Comparison of ENCODE assay signal across 1 cellular context in the genomic region with DNA sequence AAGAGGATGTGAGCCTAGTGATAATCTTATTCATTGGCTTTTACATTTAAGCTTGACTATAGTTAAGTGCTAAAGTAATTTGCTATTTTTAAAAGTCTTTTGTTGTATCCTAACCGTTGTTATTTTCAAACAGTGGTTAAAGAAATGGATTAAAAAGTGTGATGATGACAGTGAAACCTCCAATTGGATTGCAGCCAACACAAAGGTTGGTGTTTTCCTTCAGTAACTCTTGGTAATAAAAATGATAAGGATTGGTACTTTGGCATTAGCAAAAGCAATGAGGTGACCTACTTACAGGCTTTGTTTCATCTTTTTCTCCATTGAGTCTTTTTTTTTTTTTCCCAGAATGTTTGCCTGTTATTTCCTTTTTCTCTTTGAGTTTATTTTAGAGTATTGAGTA.
TF ChIP-seq lines count a peak whose summit lies in the region.

No MANE protein-coding gene starts in this region.

TF ChIP-seq in GM23338, 12 proteins besides CTCF, POLR2A, EP300 and RAD21:
- TF ChIP-seq, protein P1, sequence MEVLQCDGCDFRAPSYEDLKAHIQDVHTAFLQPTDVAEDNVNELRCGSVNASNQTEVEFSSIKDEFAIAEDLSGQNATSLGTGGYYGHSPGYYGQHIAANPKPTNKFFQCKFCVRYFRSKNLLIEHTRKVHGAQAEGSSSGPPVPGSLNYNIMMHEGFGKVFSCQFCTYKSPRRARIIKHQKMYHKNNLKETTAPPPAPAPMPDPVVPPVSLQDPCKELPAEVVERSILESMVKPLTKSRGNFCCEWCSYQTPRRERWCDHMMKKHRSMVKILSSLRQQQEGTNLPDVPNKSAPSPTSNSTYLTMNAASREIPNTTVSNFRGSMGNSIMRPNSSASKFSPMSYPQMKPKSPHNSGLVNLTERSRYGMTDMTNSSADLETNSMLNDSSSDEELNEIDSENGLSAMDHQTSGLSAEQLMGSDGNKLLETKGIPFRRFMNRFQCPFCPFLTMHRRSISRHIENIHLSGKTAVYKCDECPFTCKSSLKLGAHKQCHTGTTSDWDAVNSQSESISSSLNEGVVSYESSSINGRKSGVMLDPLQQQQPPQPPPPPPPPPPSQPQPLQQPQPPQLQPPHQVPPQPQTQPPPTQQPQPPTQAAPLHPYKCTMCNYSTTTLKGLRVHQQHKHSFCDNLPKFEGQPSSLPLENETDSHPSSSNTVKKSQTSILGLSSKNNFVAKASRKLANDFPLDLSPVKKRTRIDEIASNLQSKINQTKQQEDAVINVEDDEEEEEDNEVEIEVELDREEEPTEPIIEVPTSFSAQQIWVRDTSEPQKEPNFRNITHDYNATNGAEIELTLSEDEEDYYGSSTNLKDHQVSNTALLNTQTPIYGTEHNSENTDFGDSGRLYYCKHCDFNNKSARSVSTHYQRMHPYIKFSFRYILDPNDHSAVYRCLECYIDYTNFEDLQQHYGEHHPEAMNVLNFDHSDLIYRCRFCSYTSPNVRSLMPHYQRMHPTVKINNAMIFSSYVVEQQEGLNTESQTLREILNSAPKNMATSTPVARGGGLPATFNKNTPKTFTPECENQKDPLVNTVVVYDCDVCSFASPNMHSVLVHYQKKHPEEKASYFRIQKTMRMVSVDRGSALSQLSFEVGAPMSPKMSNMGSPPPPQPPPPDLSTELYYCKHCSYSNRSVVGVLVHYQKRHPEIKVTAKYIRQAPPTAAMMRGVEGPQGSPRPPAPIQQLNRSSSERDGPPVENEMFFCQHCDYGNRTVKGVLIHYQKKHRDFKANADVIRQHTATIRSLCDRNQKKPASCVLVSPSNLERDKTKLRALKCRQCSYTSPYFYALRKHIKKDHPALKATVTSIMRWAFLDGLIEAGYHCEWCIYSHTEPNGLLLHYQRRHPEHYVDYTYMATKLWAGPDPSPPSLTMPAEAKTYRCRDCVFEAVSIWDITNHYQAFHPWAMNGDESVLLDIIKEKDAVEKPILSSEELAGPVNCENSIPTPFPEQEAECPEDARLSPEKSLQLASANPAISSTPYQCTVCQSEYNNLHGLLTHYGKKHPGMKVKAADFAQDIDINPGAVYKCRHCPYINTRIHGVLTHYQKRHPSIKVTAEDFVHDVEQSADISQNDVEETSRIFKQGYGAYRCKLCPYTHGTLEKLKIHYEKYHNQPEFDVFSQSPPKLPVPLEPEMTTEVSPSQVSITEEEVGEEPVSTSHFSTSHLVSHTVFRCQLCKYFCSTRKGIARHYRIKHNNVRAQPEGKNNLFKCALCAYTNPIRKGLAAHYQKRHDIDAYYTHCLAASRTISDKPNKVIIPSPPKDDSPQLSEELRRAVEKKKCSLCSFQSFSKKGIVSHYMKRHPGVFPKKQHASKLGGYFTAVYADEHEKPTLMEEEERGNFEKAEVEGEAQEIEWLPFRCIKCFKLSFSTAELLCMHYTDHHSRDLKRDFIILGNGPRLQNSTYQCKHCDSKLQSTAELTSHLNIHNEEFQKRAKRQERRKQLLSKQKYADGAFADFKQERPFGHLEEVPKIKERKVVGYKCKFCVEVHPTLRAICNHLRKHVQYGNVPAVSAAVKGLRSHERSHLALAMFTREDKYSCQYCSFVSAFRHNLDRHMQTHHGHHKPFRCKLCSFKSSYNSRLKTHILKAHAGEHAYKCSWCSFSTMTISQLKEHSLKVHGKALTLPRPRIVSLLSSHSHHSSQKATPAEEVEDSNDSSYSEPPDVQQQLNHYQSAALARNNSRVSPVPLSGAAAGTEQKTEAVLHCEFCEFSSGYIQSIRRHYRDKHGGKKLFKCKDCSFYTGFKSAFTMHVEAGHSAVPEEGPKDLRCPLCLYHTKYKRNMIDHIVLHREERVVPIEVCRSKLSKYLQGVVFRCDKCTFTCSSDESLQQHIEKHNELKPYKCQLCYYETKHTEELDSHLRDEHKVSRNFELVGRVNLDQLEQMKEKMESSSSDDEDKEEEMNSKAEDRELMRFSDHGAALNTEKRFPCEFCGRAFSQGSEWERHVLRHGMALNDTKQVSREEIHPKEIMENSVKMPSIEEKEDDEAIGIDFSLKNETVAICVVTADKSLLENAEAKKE (CRISPR knock-in tag; IDR thresholded peaks at IDR 0.05) = no peak
- TF ChIP-seq STAT1 (IDR thresholded peaks at IDR 0.05; ENCODE audit: unreplicated experiment) (no peak), CREB1 (CRISPR knock-in tag; IDR thresholded peaks at IDR 0.05; ENCODE audit: low read depth) (no peak), EZH2phosphoT487 (IDR thresholded peaks at IDR 0.05; ENCODE audit: unreplicated experiment) (no peak), NANOG (IDR thresholded peaks at IDR 0.05; ENCODE audit: borderline replicate concordance) (no peak), ZNF114 (CRISPR knock-in tag; IDR thresholded peaks at IDR 0.05) (no peak), ZNF331 (CRISPR knock-in tag; IDR thresholded peaks at IDR 0.05; ENCODE audit: low read depth) (no peak), POLR2AphosphoS5 (IDR thresholded peaks at IDR 0.05; ENCODE audit: low read depth) (no peak), EZH2 (IDR thresholded peaks at IDR 0.05; ENCODE audit: low read depth, unreplicated experiment) (no peak), JUNB (IDR thresholded peaks at IDR 0.05; ENCODE audit: unreplicated experiment) (no peak)
- TF ChIP-seq, protein P2, sequence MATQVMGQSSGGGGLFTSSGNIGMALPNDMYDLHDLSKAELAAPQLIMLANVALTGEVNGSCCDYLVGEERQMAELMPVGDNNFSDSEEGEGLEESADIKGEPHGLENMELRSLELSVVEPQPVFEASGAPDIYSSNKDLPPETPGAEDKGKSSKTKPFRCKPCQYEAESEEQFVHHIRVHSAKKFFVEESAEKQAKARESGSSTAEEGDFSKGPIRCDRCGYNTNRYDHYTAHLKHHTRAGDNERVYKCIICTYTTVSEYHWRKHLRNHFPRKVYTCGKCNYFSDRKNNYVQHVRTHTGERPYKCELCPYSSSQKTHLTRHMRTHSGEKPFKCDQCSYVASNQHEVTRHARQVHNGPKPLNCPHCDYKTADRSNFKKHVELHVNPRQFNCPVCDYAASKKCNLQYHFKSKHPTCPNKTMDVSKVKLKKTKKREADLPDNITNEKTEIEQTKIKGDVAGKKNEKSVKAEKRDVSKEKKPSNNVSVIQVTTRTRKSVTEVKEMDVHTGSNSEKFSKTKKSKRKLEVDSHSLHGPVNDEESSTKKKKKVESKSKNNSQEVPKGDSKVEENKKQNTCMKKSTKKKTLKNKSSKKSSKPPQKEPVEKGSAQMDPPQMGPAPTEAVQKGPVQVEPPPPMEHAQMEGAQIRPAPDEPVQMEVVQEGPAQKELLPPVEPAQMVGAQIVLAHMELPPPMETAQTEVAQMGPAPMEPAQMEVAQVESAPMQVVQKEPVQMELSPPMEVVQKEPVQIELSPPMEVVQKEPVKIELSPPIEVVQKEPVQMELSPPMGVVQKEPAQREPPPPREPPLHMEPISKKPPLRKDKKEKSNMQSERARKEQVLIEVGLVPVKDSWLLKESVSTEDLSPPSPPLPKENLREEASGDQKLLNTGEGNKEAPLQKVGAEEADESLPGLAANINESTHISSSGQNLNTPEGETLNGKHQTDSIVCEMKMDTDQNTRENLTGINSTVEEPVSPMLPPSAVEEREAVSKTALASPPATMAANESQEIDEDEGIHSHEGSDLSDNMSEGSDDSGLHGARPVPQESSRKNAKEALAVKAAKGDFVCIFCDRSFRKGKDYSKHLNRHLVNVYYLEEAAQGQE (IDR thresholded peaks at IDR 0.05; ENCODE audit: unreplicated experiment) = no peak
- TF ChIP-seq, protein P3, sequence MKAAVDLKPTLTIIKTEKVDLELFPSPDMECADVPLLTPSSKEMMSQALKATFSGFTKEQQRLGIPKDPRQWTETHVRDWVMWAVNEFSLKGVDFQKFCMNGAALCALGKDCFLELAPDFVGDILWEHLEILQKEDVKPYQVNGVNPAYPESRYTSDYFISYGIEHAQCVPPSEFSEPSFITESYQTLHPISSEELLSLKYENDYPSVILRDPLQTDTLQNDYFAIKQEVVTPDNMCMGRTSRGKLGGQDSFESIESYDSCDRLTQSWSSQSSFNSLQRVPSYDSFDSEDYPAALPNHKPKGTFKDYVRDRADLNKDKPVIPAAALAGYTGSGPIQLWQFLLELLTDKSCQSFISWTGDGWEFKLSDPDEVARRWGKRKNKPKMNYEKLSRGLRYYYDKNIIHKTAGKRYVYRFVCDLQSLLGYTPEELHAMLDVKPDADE (IDR thresholded peaks at IDR 0.05) = no peak
